ENCODE assay signal across 21 cellular contexts in the genomic region with DNA sequence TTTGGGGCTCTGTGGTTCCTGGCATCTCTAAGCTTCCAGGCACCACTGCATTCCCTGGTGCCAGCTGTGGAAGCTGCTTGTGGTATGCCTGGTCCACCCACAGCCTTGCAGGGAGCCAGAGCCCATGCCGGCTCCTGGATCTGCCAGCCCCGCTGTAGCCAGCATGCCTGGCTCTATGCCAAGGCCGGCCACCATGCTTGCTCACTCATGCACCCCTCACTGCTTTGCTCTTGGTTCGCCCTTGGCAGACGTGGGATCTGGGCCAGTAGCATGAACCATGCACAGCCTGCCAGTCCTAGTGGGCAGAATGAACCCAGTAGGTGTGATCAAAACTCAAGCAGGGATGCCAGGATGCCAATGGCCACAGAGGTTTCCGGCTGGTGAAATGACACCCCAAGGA.
DNase-seq lines count a peak whose midpoint lies in the region; ATAC-seq, FAIRE-seq and TF ChIP-seq lines count a peak whose summit lies in the region.
"Had no signal": no experiment of that assay in that cellular context is flagged by ENCODE, and none has a peak within 500 bp of the region (broad histone marks: within the 10 kb centered on the region; RNA-seq: fewer than 3 reads in every experiment).

No MANE protein-coding gene starts in this region.

- no peak overlapping the region for H3K4me3 Mint-ChIP-seq in stimulated activated memory B cell treated with anti-CD40 and anti-IgM and Interleukin-4, amounts not matched to agents 10 μg/mL and 1 μg/mL and 100 μg/mL, for 72 hours
- H3K4me3 Mint-ChIP-seq: CD4-positive, alpha-beta memory T cell had no signal

- DNase-seq in SK-N-SH = peak; percentile 13
- DNase-seq in HT1080 (ENCODE audit: low read depth) = peak; percentile 4
- peak; percentile 59 for DNase-seq in kidney
- DNase-seq in NCI-H748 (lab: John Stamatoyannopoulos, UW; ENCODE audit: unreplicated experiment) = no peak
- DNase-seq in iPS-NIHi11 (ENCODE audit: low spot score) = no peak
- DNase-seq in GM10266 (ENCODE audit: extremely low spot score) = no peak
- DNase-seq: 8988T; Calu3; CD4-positive, alpha-beta memory T cell; DMS53; GM23248; KBM-7; NCI-H1436; NCI-H2029 treated with DMSO at 0.1 percent for 48 hours; NCI-H2171 treated with DMSO at 0.1 percent for 48 hours; NCI-H82; SIG-M5; SW 1271 had no signal

- no peak overlapping the region for H2AFZ ChIP-seq in SK-N-SH (ENCODE audit: low read depth)
- H2AFZ ChIP-seq: GM23248 had no signal

- no peaks in the 10 kb centered on the region for H4K20me1 ChIP-seq in SK-N-SH (ENCODE audit: insufficient read depth)

- CTCF ChIA-PET in SK-N-SH (lab: Yijun Ruan, JAX) = interaction anchor here (0.8 kb wide), 1 partner anchor 37 kb away, joined by 3 read pairs; no protein-coding TSS in a partner anchor

- H3K36me3 ChIP-seq in SK-N-SH (replicated peaks in 1 of 2; ENCODE audit: control insufficient read depth in 1 of 2, insufficient read depth in 2 of 2, low read length in 1 of 2) (no peaks in the 10 kb centered on the region), kidney (ENCODE audit: control insufficient read depth in 1 of 2, insufficient read depth in 2 of 2, low read length in 2 of 2) (no peaks in the 10 kb centered on the region)
- H3K36me3 ChIP-seq: Peyer's patch had no signal

- no peak overlapping the region for H3K27ac ChIP-seq in SK-N-SH (ENCODE audit: low read depth in 2 of 2, low read length in 1 of 2)
- no peak overlapping the region for H3K27ac ChIP-seq in kidney (ENCODE audit: low read depth in 2 of 2, low read length in 2 of 2)
- H3K27ac ChIP-seq: GM23248, Peyer's patch had no signal

- ATAC-seq in SK-N-SH treated with all-trans-retinoic acid at 6 μM for 48 hours = no peak
- ATAC-seq in stimulated activated memory B cell treated with anti-CD40 and anti-IgM and Interleukin-4, amounts not matched to agents 10 μg/mL and 1 μg/mL and 100 μg/mL, for 72 hours = peak; percentile 43

- no peak for TF ChIP-seq EP300 in SK-N-SH (IDR thresholded peaks at IDR 0.05; ENCODE audit: borderline replicate concordance in 1 of 2, low read depth in 1 of 2, low read length in 1 of 2)

- no peaks in the 10 kb centered on the region for H3K4me1 Mint-ChIP-seq in stimulated activated memory B cell treated with anti-CD40 and anti-IgM and Interleukin-4, amounts not matched to agents 10 μg/mL and 1 μg/mL and 100 μg/mL, for 72 hours
- H3K4me1 Mint-ChIP-seq: CD4-positive, alpha-beta memory T cell had no signal

- intact Hi-C loops in kidney (cut with DNase I) = no loop called here

- H3F3A ChIP-seq in SK-N-SH (replicated peaks; ENCODE audit: insufficient read depth) = no peaks in the 10 kb centered on the region

- no peaks in the 10 kb centered on the region for H3K79me2 ChIP-seq in SK-N-SH (ENCODE audit: insufficient read depth)

- 58% methylated on average over 2 of the region's 6 CpGs for WGBS in SK-N-SH (ENCODE audit: low lambda C conversion rate)

- H3K4me3 ChIP-seq in SK-N-SH (ENCODE audit: low read depth in 2 of 2, low read length in 1 of 2) (no peak overlapping the region), kidney (ENCODE audit: low read length in 2 of 2) (no peak overlapping the region)
- H3K4me3 ChIP-seq: GM23248, Peyer's patch had no signal

- TF ChIP-seq RAD21 in SK-N-SH (IDR thresholded peaks at IDR 0.05; ENCODE audit: low read length) = no peak

- H3K9ac ChIP-seq in SK-N-SH (no peak overlapping the region), kidney (ENCODE audit: low read length in 2 of 2) (no peak overlapping the region)
- H3K9ac ChIP-seq: GM23248 had no signal

- H3K27ac Mint-ChIP-seq in stimulated activated memory B cell treated with anti-CD40 and anti-IgM and Interleukin-4, amounts not matched to agents 10 μg/mL and 1 μg/mL and 100 μg/mL, for 72 hours = no peak overlapping the region
- H3K27ac Mint-ChIP-seq: CD4-positive, alpha-beta memory T cell had no signal

- H3K9me3 Mint-ChIP-seq in stimulated activated memory B cell treated with anti-CD40 and anti-IgM and Interleukin-4, amounts not matched to agents 10 μg/mL and 1 μg/mL and 100 μg/mL, for 72 hours = peaks cover 6% of the 10 kb centered on the region

- H3K9me3 ChIP-seq in SK-N-SH (no peaks in the 10 kb centered on the region), kidney (ENCODE audit: control insufficient read depth in 1 of 2, low read length in 2 of 2) (no peaks in the 10 kb centered on the region)
- H3K9me3 ChIP-seq: Peyer's patch had no signal

- no peaks in the 10 kb centered on the region for H3K36me3 Mint-ChIP-seq in stimulated activated memory B cell treated with anti-CD40 and anti-IgM and Interleukin-4, amounts not matched to agents 10 μg/mL and 1 μg/mL and 100 μg/mL, for 72 hours
- H3K36me3 Mint-ChIP-seq: CD4-positive, alpha-beta memory T cell had no signal

- H3K4me1 ChIP-seq in SK-N-SH (ENCODE audit: control insufficient read depth in 1 of 2, insufficient read depth in 2 of 2, low read depth in 1 of 2, low read length in 1 of 2) (no peaks in the 10 kb centered on the region), kidney (ENCODE audit: control insufficient read depth in 1 of 2, insufficient read depth in 1 of 2, low read depth in 1 of 2, low read length in 2 of 2) (no peaks in the 10 kb centered on the region)
- H3K4me1 ChIP-seq: Peyer's patch had no signal

- FAIRE-seq in kidney (lab: Jason Lieb, UNC) = no peak

- TF ChIP-seq CTCF in SK-N-SH (IDR thresholded peaks at IDR 0.05) (no peak), kidney (IDR thresholded peaks at IDR 0.05; ENCODE audit: borderline replicate concordance, extremely low read depth, insufficient read depth) (no peak), GM10266 (IDR thresholded peaks at IDR 0.05; ENCODE audit: control insufficient read depth, insufficient read depth, low read depth, missing control alignments) (no peak)

- H3K27me3 Mint-ChIP-seq in stimulated activated memory B cell treated with anti-CD40 and anti-IgM and Interleukin-4, amounts not matched to agents 10 μg/mL and 1 μg/mL and 100 μg/mL, for 72 hours = no peaks in the 10 kb centered on the region
- H3K27me3 Mint-ChIP-seq: CD4-positive, alpha-beta memory T cell had no signal

- POLR2A ChIA-PET in SK-N-SH (lab: Yijun Ruan, JAX) = no interaction called here

- no peak overlapping the region for H3K4me2 ChIP-seq in SK-N-SH

- H3K27me3 ChIP-seq in SK-N-SH (ENCODE audit: insufficient read depth) = no peaks in the 10 kb centered on the region
- H3K27me3 ChIP-seq: Peyer's patch had no signal

- no peaks in the 10 kb centered on the region for H3K9me2 ChIP-seq in SK-N-SH

TF ChIP-seq in SK-N-SH, 30 proteins besides CTCF, POLR2A, EP300 and RAD21:
- TF ChIP-seq GATA2 (CRISPR knock-in tag; IDR thresholded peaks at IDR 0.05) = no peak

TF ChIP-seq in SK-N-SH treated with all-trans-retinoic acid at 6 μM for 48 hours, 23 proteins besides CTCF, POLR2A, EP300 and RAD21:
- no peak for TF ChIP-seq ZFP30 (CRISPR knock-in tag; IDR thresholded peaks at IDR 0.05)
- TF ChIP-seq, protein P1, sequence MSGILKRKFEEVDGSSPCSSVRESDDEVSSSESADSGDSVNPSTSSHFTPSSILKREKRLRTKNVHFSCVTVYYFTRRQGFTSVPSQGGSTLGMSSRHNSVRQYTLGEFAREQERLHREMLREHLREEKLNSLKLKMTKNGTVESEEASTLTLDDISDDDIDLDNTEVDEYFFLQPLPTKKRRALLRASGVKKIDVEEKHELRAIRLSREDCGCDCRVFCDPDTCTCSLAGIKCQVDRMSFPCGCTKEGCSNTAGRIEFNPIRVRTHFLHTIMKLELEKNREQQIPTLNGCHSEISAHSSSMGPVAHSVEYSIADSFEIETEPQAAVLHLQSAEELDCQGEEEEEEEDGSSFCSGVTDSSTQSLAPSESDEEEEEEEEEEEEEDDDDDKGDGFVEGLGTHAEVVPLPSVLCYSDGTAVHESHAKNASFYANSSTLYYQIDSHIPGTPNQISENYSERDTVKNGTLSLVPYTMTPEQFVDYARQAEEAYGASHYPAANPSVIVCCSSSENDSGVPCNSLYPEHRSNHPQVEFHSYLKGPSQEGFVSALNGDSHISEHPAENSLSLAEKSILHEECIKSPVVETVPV (CRISPR knock-in tag; IDR thresholded peaks at IDR 0.05) = no peak
- no peak for TF ChIP-seq ISL1 (CRISPR knock-in tag; IDR thresholded peaks at IDR 0.05)
- no peak for TF ChIP-seq GLIS3 (CRISPR knock-in tag; IDR thresholded peaks at IDR 0.05)
- TF ChIP-seq, protein P2, sequence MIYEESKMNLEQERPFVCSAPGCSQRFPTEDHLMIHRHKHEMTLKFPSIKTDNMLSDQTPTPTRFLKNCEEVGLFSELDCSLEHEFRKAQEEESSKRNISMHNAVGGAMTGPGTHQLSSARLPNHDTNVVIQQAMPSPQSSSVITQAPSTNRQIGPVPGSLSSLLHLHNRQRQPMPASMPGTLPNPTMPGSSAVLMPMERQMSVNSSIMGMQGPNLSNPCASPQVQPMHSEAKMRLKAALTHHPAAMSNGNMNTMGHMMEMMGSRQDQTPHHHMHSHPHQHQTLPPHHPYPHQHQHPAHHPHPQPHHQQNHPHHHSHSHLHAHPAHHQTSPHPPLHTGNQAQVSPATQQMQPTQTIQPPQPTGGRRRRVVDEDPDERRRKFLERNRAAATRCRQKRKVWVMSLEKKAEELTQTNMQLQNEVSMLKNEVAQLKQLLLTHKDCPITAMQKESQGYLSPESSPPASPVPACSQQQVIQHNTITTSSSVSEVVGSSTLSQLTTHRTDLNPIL (CRISPR knock-in tag; IDR thresholded peaks at IDR 0.05; ENCODE audit: low read depth) = no peak
- TF ChIP-seq ZNF565 (CRISPR knock-in tag; conservative IDR thresholded peaks at IDR 0.05; ENCODE audit: low read depth) = no peak
- TF ChIP-seq TOX (CRISPR knock-in tag; IDR thresholded peaks at IDR 0.05; ENCODE audit: borderline replicate concordance) = no peak
- TF ChIP-seq ZNF8 (CRISPR knock-in tag; IDR thresholded peaks at IDR 0.05) = no peak

Comparison
In these comparisons a context has a peak if more than half of its experiments do, and no peak if none do; other contexts are left out.
1. DNase-seq: peak in SK-N-SH (single experiment), HT1080 (single experiment) and kidney (single experiment); none in NCI-H748 (single experiment), iPS-NIHi11 (single experiment) and GM10266 (single experiment).